In the genomic region with DNA sequence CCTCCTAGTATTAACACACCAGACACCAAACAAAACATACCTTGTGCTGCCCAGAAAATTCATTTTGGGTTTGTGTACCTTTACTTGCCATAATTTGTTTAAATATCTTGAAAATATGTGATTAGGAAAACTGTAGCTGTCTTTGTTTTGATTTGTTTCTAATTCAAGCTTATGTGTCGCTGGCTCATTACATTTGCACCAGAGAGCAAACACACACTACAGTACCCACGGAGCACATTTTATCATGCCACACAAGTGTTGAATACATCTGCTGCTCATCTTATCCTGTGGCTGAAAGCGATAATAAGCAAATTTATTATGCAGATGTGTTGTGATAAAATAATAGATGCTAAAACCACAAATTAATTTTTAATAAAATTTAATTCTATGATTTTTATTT, we compare ENCODE assay signal across 12 cellular contexts.
DNase-seq lines count a peak whose midpoint lies in the region; ATAC-seq and TF ChIP-seq lines count a peak whose summit lies in the region.
"Had no signal": no experiment of that assay in that cellular context is flagged by ENCODE, and none has a peak within 500 bp of the region (broad histone marks: within the 10 kb centered on the region; RNA-seq: fewer than 3 reads in every experiment).

No MANE protein-coding gene starts in this region.

- H3K9me3 Mint-ChIP-seq in endodermal cell, result no peaks in the 10 kb centered on the region
- H3K9me3 Mint-ChIP-seq in nephron, result no peaks in the 10 kb centered on the region

- H3K4me3 ChIP-seq in endodermal cell (ENCODE audit: low read length) (no peak overlapping the region), upper lobe of left lung (no peak overlapping the region)
- H3K4me3 ChIP-seq: left lung had no signal

- peak overlapping the region; percentile 89 for H3K27ac ChIP-seq in endodermal cell (ENCODE audit: low read depth, low read length)
- H3K27ac ChIP-seq in upper lobe of left lung, result peak overlapping the region in 3 of 4 donors; percentile 8 to 64 (median 44)

- H3K4me1 Mint-ChIP-seq in endodermal cell (peaks cover 12% of the 10 kb centered on the region), nephron (peaks cover 28% of the 10 kb centered on the region)

- H3K27me3 Mint-ChIP-seq in endodermal cell (ENCODE audit: insufficient read depth) (no peaks in the 10 kb centered on the region), nephron (ENCODE audit: low read depth) (peaks cover 3% of the 10 kb centered on the region)

- H3K36me3 Mint-ChIP-seq in endodermal cell (ENCODE audit: low read depth) (peaks cover 4% of the 10 kb centered on the region), nephron (ENCODE audit: low read depth) (no peaks in the 10 kb centered on the region)

- H3K4me1 ChIP-seq in endodermal cell (ENCODE audit: control insufficient read depth, insufficient read depth, low read length), result no peaks in the 10 kb centered on the region
- H3K4me1 ChIP-seq in upper lobe of left lung, result peaks cover 13 to 18% (median 16%) of the 10 kb centered on the region in 4 donors

- no peak overlapping the region for H3K9ac ChIP-seq in endodermal cell (ENCODE audit: extremely low read depth, low read length, poor library complexity, severe bottlenecking)

- WGBS in endodermal cell (ENCODE audit: insufficient coverage in 1 of 2, insufficient read length in 1 of 2), 2 experiments, result 85% methylated on average over 2 of the region's 3 CpGs; no CpG with 5 or more reads in 1 of the 2 experiments
- WGBS in upper lobe of left lung, 2 donors, result 77 to 78% methylated on average over 3 of the region's 3 CpGs

- H3K9me3 ChIP-seq in endodermal cell (ENCODE audit: control insufficient read depth, low read length) (no peaks in the 10 kb centered on the region), upper lobe of left lung (no peaks in the 10 kb centered on the region)
- H3K9me3 ChIP-seq: left lung had no signal

- H3K36me3 ChIP-seq in endodermal cell (ENCODE audit: control insufficient read depth, insufficient read depth, low read length) (no peaks in the 10 kb centered on the region), upper lobe of left lung (peaks cover 0 to 2% (median 0%) of the 10 kb centered on the region in 4 donors)

- no peak overlapping the region for H3K4me3 Mint-ChIP-seq in endodermal cell
- H3K4me3 Mint-ChIP-seq in nephron, result no peak overlapping the region

- no peak for ATAC-seq in upper lobe of left lung (ENCODE audit: low FRiP score in 2 of 2)

- no peak for TF ChIP-seq EP300 in upper lobe of left lung (IDR thresholded peaks at IDR 0.05)

- peak overlapping the region; percentile 71 for H3K27ac Mint-ChIP-seq in endodermal cell
- H3K27ac Mint-ChIP-seq in nephron, result peak overlapping the region; percentile 68 to 90 (median 83)

- DNase-seq in NCI-H2081 (lab: John Stamatoyannopoulos, UW), result peak; percentile 18 to 77
- DNase-seq in NCI-H2081 treated with DMSO at 0.1 percent for 48 hours (lab: John Stamatoyannopoulos, UW), result no peak
- no peak for DNase-seq in endodermal cell
- no peak for DNase-seq in upper lobe of left lung
- no peak for DNase-seq in AG20443 (ENCODE audit: low spot score)
- DNase-seq in A172 (ENCODE audit: low spot score), result no peak
- no peak for DNase-seq in activated naive CD4-positive, alpha-beta T cell treated with anti-CD3 and anti-CD28 coated beads, Interleukin-2, amount 50 U/mL, for 16 hours
- DNase-seq: 8988T, activated T-cell treated with anti-CD3 and anti-CD28 coated beads for 4 hours, left lung, NCI-H1417 treated with DMSO at 0.1 percent for 48 hours had no signal

- TF ChIP-seq POLR2A in upper lobe of left lung (IDR thresholded peaks at IDR 0.05), result no peak

- TF ChIP-seq CTCF in endodermal cell (conservative IDR thresholded peaks at IDR 0.05) (no peak), nephron (IDR thresholded peaks at IDR 0.05; ENCODE audit: unreplicated experiment in 3 of 3) (no peak), upper lobe of left lung (IDR thresholded peaks at IDR 0.05) (no peak)

- H3K27me3 ChIP-seq in endodermal cell (ENCODE audit: control insufficient read depth, insufficient read depth, low read length, poor library complexity, severe bottlenecking), result no peaks in the 10 kb centered on the region
- H3K27me3 ChIP-seq in upper lobe of left lung, result no peaks in the 10 kb centered on the region
- H3K27me3 ChIP-seq: left lung had no signal

Comparison
In these comparisons a context has a peak if more than half of its experiments do, and no peak if none do; other contexts are left out.
1. DNase-seq: peak in NCI-H2081 (2 of 2); none in NCI-H2081 treated with DMSO at 0.1 percent for 48 hours (single experiment), endodermal cell (single experiment), upper lobe of left lung (0 of 2), AG20443 (single experiment), A172 (single experiment) and activated naive CD4-positive, alpha-beta T cell treated with anti-CD3 and anti-CD28 coated beads, Interleukin-2, amount 50 U/mL, for 16 hours (single experiment).